8 cellular contexts compared by ENCODE assay signal in genomic region chr11:10351768-10352641, GRCh38. TPM values are rescaled to one million over a fixed set of nuclear protein-coding genes. Genes with fewer than 3 reads are reported as not detected.
DNase-seq lines count a peak whose midpoint lies in the region; ATAC-seq and TF ChIP-seq lines count a peak whose summit lies in the region.

No MANE protein-coding gene starts in this region.

- TF ChIP-seq POLR2A in right lobe of liver (IDR thresholded peaks at IDR 0.05) = peak; percentile 3

- peak overlapping the region; percentile 43 for H2AFZ ChIP-seq in ACC112 (ENCODE audit: low read length, unreplicated experiment)

- H3K4me3 ChIP-seq in ACC112 (ENCODE audit: low read depth, low read length) = no peak overlapping the region; the same call in 1 of the 2 replicates
- peak overlapping the region in 1 of 3 donors; percentile 0 for H3K4me3 ChIP-seq in right lobe of liver

- DNase-seq in NCI-H2029 (lab: John Stamatoyannopoulos, UW) = peak; percentile 92
- DNase-seq in dermis blood vessel endothelial cell = peak; percentile 97
- DNase-seq in right lobe of liver = peak; percentile 40 to 79 (median 59)
- DNase-seq in amygdala (lab: John Stamatoyannopoulos, UW) = no peak
- no peak for DNase-seq in activated effector memory CD4-positive, alpha-beta T cell treated with anti-CD3 and anti-CD28 coated beads, Interleukin-2, amount 50 U/mL, for 16 hours

- no peaks in the 10 kb centered on the region for H3K36me3 ChIP-seq in ACC112 (ENCODE audit: insufficient read depth, low read length)
- H3K36me3 ChIP-seq in right lobe of liver = no peaks in the 10 kb centered on the region

- no peaks in the 10 kb centered on the region for H3K27me3 ChIP-seq in ACC112 (ENCODE audit: insufficient read depth, low read length)
- no peaks in the 10 kb centered on the region for H3K27me3 ChIP-seq in right lobe of liver

- H3K4me1 ChIP-seq in ACC112 (ENCODE audit: control insufficient read depth, insufficient read depth, low read length, unreplicated experiment) (peaks cover 60% of the 10 kb centered on the region), right lobe of liver (peaks cover 0 to 15% (median 3%) of the 10 kb centered on the region in 4 donors)

- no peaks in the 10 kb centered on the region for H3K79me2 ChIP-seq in ACC112 (ENCODE audit: control insufficient read depth, insufficient read depth, low read length, unreplicated experiment)

- 54% methylated on average over 18 of the region's 20 CpGs for WGBS in right lobe of liver (ENCODE audit: insufficient coverage, low coverage, low lambda C conversion rate, missing lambda C conversion rate)

- peak overlapping the region; percentile 66 for H3K27ac ChIP-seq in ACC112 (ENCODE audit: low read depth, low read length)
- peak overlapping the region; percentile 77 to 96 (median 88) for H3K27ac ChIP-seq in right lobe of liver

- peak; percentile 91 to 95 (median 94) for ATAC-seq in right lobe of liver
- ATAC-seq in HG02973 (IDR thresholded peaks at IDR 0.05; ENCODE audit: unreplicated experiment) = no peak
- ATAC-seq in activated CD4-positive, CD25-positive, alpha-beta regulatory T cell treated with anti-CD3 and anti-CD28 coated beads, Interleukin-2, amount 50 U/mL, for 24 hours = no peak

- TF ChIP-seq CTCF in right lobe of liver (IDR thresholded peaks at IDR 0.05) = no peak

- intact Hi-C loops in right lobe of liver (cut with DNase I) = no loop called here

- H3K9me3 ChIP-seq in right lobe of liver = no peaks in the 10 kb centered on the region

RNA-seq across cellular contexts. Expression of gene ADM, which starts 47.1 kb away (rescaled TPM):
- total RNA-seq in dermis blood vessel endothelial cell = 308 and 569 TPM in 2 replicates
- total RNA-seq in right lobe of liver = 10 to 100 TPM in 5 of 6 experiments, 1 to 10 TPM in 1; 7.9 to 82.6 (median 21.6) TPM

RNA-seq across cellular contexts. Expression of gene SBF2, which starts 58.0 kb away (rescaled TPM):
- total RNA-seq in dermis blood vessel endothelial cell (49.9 and 57.9 TPM in 2 replicates), right lobe of liver (10 to 100 TPM; 13.7 to 28.4 (median 21.3) TPM)

Comparison
In these comparisons a context has a peak if more than half of its experiments do, and no peak if none do; other contexts are left out.
1. DNase-seq: peak in NCI-H2029 (single experiment), dermis blood vessel endothelial cell (single experiment) and right lobe of liver (3 of 3); none in amygdala (0 of 56) and activated effector memory CD4-positive, alpha-beta T cell treated with anti-CD3 and anti-CD28 coated beads, Interleukin-2, amount 50 U/mL, for 16 hours (single experiment).
2. ATAC-seq: peak in right lobe of liver (4 of 4); none in HG02973 (single experiment) and activated CD4-positive, CD25-positive, alpha-beta regulatory T cell treated with anti-CD3 and anti-CD28 coated beads, Interleukin-2, amount 50 U/mL, for 24 hours (0 of 2).